In genomic region chr12:106767954-106768501, GRCh38 we compare ENCODE assay signal across 12 cellular contexts. TPM values are rescaled to one million over a fixed set of nuclear protein-coding genes. Genes with fewer than 3 reads are reported as not detected.
DNase-seq lines count a peak whose midpoint lies in the region; ATAC-seq and TF ChIP-seq lines count a peak whose summit lies in the region.
"Had no signal": no experiment of that assay in that cellular context is flagged by ENCODE, and none has a peak within 500 bp of the region (broad histone marks: within the 10 kb centered on the region; RNA-seq: fewer than 3 reads in every experiment).

No MANE protein-coding gene starts in this region.

- H3K9ac ChIP-seq in iPS-18a (ENCODE audit: low read length), result peak overlapping the region; percentile 21

- H4K20me1 ChIP-seq in hepatocyte (ENCODE audit: insufficient read depth, poor library complexity, severe bottlenecking), result no peaks in the 10 kb centered on the region

- no peaks in the 10 kb centered on the region for H3K79me2 ChIP-seq in hepatocyte

- H3K4me1 ChIP-seq in iPS-18a (ENCODE audit: control insufficient read depth, low read depth, low read length) (peaks cover 69% of the 10 kb centered on the region), hepatocyte (ENCODE audit: insufficient read depth) (no peaks in the 10 kb centered on the region)
- H3K4me1 ChIP-seq: suprapubic skin had no signal

- H3K9me3 ChIP-seq in iPS-18a (ENCODE audit: control insufficient read depth, low read depth, low read length), result no peaks in the 10 kb centered on the region
- no peaks in the 10 kb centered on the region for H3K9me3 ChIP-seq in hepatocyte (ENCODE audit: low read depth)
- H3K9me3 ChIP-seq: ovary, suprapubic skin had no signal

- no peaks in the 10 kb centered on the region for H3K36me3 ChIP-seq in iPS-18a (ENCODE audit: control insufficient read depth, low read depth, low read length)
- no peaks in the 10 kb centered on the region for H3K36me3 ChIP-seq in hepatocyte (replicated peaks; ENCODE audit: insufficient read depth, low read depth)
- H3K36me3 ChIP-seq: ovary, suprapubic skin had no signal

- no peak overlapping the region for H3K4me2 ChIP-seq in hepatocyte

- H3K9me2 ChIP-seq in hepatocyte (replicated peaks; ENCODE audit: insufficient read depth), result no peaks in the 10 kb centered on the region

- TF ChIP-seq CTCF in hepatocyte (IDR thresholded peaks at IDR 0.05; ENCODE audit: poor library complexity), result no peak

- H3K27ac ChIP-seq in iPS-18a (ENCODE audit: low read length) (peak overlapping the region; percentile 73), hepatocyte (no peak overlapping the region)
- H3K27ac ChIP-seq: suprapubic skin had no signal

- ATAC-seq in HG02798 (IDR thresholded peaks at IDR 0.05; ENCODE audit: poor library complexity, unreplicated experiment) (no peak), GM21737 (IDR thresholded peaks at IDR 0.05; ENCODE audit: unreplicated experiment) (no peak)

- WGBS in hepatocyte (ENCODE audit: low lambda C conversion rate, missing lambda C conversion rate), result 37% methylated on average over 8 of the region's 8 CpGs

- no peak overlapping the region for H2AFZ ChIP-seq in hepatocyte

- DNase-seq in HK-2 (ENCODE audit: unreplicated experiment) (peak; percentile 42), amniotic epithelial cell (ENCODE audit: low read depth) (peak; percentile 60), renal cortical epithelial cell (ENCODE audit: low read depth) (peak; percentile 94), hepatocyte (ENCODE audit: low spot score) (no peak), KG1 (lab: John Stamatoyannopoulos, UW) (no peak)
- DNase-seq: activated CD4-positive, alpha-beta memory T cell treated with anti-CD3 and anti-CD28 coated beads for 36 hours; NCI-H526 had no signal

- H3K4me3 ChIP-seq in iPS-18a (ENCODE audit: low read length) (peak overlapping the region; percentile 40), hepatocyte (no peak overlapping the region)
- H3K4me3 ChIP-seq: ovary, suprapubic skin had no signal

- no peaks in the 10 kb centered on the region for H3K27me3 ChIP-seq in iPS-18a (ENCODE audit: control insufficient read depth, insufficient read depth, low read length)
- no peaks in the 10 kb centered on the region for H3K27me3 ChIP-seq in hepatocyte
- H3K27me3 ChIP-seq: ovary had no signal

RNA-seq across cellular contexts. Expression of gene RIC8B, which starts 6.5 kb away (rescaled TPM):
- 14.4 and 46.3 TPM in 2 replicates for total RNA-seq in renal cortical epithelial cell
- 10.6 and 13.3 TPM in 2 replicates for total RNA-seq in hepatocyte
- 5.4 and 8.8 TPM in 2 replicates for polyA plus RNA-seq in hepatocyte

Comparison
In these comparisons a context has a peak if more than half of its experiments do, and no peak if none do; other contexts are left out.
1. DNase-seq: peak in HK-2 (single experiment), amniotic epithelial cell (single experiment) and renal cortical epithelial cell (single experiment); none in hepatocyte (single experiment) and KG1 (single experiment).